Comparison of ENCODE assay signal across 1 cellular context in genomic region chr15:69462493-69463181, GRCh38.
TF ChIP-seq lines count a peak whose summit lies in the region.

No MANE protein-coding gene starts in this region.

TF ChIP-seq in GM12878, 131 proteins besides CTCF, POLR2A, EP300 and RAD21 (continued from another document):
- TF ChIP-seq, protein P1, sequence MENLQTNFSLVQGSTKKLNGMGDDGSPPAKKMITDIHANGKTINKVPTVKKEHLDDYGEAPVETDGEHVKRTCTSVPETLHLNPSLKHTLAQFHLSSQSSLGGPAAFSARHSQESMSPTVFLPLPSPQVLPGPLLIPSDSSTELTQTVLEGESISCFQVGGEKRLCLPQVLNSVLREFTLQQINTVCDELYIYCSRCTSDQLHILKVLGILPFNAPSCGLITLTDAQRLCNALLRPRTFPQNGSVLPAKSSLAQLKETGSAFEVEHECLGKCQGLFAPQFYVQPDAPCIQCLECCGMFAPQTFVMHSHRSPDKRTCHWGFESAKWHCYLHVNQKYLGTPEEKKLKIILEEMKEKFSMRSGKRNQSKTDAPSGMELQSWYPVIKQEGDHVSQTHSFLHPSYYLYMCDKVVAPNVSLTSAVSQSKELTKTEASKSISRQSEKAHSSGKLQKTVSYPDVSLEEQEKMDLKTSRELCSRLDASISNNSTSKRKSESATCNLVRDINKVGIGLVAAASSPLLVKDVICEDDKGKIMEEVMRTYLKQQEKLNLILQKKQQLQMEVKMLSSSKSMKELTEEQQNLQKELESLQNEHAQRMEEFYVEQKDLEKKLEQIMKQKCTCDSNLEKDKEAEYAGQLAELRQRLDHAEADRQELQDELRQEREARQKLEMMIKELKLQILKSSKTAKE (IDR thresholded peaks at IDR 0.05; ENCODE audit: low read depth, poor library complexity, severe bottlenecking) = no peak
- TF ChIP-seq EGR1 (IDR thresholded peaks at IDR 0.05; ENCODE audit: borderline replicate concordance in 1 of 2, low read depth in 2 of 2, low read length in 2 of 2) (0 out of 3 replicates have a peak, but pooled peaks of 1 of the 2 experiments have one; percentile 36), POLR2AphosphoS5 (IDR thresholded peaks at IDR 0.05; ENCODE audit: low read length) (peak; percentile 49; the same call in 1 of the 2 replicates), ZNF207 (IDR thresholded peaks at IDR 0.05; ENCODE audit: borderline replicate concordance) (no peak)
